ENCODE assay signal across 2 cellular contexts in the genomic region with DNA sequence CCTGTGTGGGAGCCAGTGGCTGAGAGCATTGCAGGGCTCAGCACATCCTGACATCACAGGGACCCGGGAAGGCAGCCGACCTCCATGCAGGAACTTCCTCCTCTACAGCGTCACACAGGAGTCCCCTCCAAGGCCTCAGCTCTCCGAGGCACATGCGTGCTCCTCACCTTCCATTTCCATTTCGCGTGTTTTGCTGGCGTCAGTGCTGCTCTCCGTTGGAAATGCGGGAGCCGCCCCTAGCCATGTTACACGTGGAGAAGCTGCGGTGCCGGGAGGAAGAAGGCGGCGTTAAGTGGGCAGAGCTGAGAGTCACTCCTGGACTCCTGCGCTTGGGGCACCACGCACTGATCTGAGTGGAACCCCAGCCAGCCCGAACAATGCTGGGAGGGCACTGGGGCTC.
TF ChIP-seq lines count a peak whose summit lies in the region.

No MANE protein-coding gene starts in this region.

TF ChIP-seq in H1, 55 proteins besides CTCF, POLR2A, EP300 and RAD21:
- no peak for TF ChIP-seq TAF1 (IDR thresholded peaks at IDR 0.05; ENCODE audit: low read depth, low read length)
- TF ChIP-seq RBBP5 (IDR thresholded peaks at IDR 0.05; ENCODE audit: borderline replicate concordance, low read depth, low read length) = no peak
- no peak for TF ChIP-seq KDM1A (IDR thresholded peaks at IDR 0.05; ENCODE audit: borderline replicate concordance, low read length)

TF ChIP-seq in GM23338, 12 proteins besides CTCF, POLR2A, EP300 and RAD21:
- TF ChIP-seq JUNB (IDR thresholded peaks at IDR 0.05; ENCODE audit: unreplicated experiment) (no peak), POLR2AphosphoS5 (IDR thresholded peaks at IDR 0.05; ENCODE audit: low read depth) (no peak), ZNF114 (CRISPR knock-in tag; IDR thresholded peaks at IDR 0.05) (no peak), NANOG (IDR thresholded peaks at IDR 0.05; ENCODE audit: borderline replicate concordance) (no peak), CREB1 (CRISPR knock-in tag; IDR thresholded peaks at IDR 0.05; ENCODE audit: low read depth) (no peak), EZH2 (IDR thresholded peaks at IDR 0.05; ENCODE audit: low read depth, unreplicated experiment) (no peak), STAT1 (IDR thresholded peaks at IDR 0.05; ENCODE audit: unreplicated experiment) (no peak), ZNF331 (CRISPR knock-in tag; IDR thresholded peaks at IDR 0.05; ENCODE audit: low read depth) (no peak), EZH2phosphoT487 (IDR thresholded peaks at IDR 0.05; ENCODE audit: unreplicated experiment) (no peak)
- TF ChIP-seq, protein P1, sequence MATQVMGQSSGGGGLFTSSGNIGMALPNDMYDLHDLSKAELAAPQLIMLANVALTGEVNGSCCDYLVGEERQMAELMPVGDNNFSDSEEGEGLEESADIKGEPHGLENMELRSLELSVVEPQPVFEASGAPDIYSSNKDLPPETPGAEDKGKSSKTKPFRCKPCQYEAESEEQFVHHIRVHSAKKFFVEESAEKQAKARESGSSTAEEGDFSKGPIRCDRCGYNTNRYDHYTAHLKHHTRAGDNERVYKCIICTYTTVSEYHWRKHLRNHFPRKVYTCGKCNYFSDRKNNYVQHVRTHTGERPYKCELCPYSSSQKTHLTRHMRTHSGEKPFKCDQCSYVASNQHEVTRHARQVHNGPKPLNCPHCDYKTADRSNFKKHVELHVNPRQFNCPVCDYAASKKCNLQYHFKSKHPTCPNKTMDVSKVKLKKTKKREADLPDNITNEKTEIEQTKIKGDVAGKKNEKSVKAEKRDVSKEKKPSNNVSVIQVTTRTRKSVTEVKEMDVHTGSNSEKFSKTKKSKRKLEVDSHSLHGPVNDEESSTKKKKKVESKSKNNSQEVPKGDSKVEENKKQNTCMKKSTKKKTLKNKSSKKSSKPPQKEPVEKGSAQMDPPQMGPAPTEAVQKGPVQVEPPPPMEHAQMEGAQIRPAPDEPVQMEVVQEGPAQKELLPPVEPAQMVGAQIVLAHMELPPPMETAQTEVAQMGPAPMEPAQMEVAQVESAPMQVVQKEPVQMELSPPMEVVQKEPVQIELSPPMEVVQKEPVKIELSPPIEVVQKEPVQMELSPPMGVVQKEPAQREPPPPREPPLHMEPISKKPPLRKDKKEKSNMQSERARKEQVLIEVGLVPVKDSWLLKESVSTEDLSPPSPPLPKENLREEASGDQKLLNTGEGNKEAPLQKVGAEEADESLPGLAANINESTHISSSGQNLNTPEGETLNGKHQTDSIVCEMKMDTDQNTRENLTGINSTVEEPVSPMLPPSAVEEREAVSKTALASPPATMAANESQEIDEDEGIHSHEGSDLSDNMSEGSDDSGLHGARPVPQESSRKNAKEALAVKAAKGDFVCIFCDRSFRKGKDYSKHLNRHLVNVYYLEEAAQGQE (IDR thresholded peaks at IDR 0.05; ENCODE audit: unreplicated experiment) = no peak
- TF ChIP-seq, protein P2, sequence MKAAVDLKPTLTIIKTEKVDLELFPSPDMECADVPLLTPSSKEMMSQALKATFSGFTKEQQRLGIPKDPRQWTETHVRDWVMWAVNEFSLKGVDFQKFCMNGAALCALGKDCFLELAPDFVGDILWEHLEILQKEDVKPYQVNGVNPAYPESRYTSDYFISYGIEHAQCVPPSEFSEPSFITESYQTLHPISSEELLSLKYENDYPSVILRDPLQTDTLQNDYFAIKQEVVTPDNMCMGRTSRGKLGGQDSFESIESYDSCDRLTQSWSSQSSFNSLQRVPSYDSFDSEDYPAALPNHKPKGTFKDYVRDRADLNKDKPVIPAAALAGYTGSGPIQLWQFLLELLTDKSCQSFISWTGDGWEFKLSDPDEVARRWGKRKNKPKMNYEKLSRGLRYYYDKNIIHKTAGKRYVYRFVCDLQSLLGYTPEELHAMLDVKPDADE (IDR thresholded peaks at IDR 0.05) = no peak
- TF ChIP-seq, protein P3, sequence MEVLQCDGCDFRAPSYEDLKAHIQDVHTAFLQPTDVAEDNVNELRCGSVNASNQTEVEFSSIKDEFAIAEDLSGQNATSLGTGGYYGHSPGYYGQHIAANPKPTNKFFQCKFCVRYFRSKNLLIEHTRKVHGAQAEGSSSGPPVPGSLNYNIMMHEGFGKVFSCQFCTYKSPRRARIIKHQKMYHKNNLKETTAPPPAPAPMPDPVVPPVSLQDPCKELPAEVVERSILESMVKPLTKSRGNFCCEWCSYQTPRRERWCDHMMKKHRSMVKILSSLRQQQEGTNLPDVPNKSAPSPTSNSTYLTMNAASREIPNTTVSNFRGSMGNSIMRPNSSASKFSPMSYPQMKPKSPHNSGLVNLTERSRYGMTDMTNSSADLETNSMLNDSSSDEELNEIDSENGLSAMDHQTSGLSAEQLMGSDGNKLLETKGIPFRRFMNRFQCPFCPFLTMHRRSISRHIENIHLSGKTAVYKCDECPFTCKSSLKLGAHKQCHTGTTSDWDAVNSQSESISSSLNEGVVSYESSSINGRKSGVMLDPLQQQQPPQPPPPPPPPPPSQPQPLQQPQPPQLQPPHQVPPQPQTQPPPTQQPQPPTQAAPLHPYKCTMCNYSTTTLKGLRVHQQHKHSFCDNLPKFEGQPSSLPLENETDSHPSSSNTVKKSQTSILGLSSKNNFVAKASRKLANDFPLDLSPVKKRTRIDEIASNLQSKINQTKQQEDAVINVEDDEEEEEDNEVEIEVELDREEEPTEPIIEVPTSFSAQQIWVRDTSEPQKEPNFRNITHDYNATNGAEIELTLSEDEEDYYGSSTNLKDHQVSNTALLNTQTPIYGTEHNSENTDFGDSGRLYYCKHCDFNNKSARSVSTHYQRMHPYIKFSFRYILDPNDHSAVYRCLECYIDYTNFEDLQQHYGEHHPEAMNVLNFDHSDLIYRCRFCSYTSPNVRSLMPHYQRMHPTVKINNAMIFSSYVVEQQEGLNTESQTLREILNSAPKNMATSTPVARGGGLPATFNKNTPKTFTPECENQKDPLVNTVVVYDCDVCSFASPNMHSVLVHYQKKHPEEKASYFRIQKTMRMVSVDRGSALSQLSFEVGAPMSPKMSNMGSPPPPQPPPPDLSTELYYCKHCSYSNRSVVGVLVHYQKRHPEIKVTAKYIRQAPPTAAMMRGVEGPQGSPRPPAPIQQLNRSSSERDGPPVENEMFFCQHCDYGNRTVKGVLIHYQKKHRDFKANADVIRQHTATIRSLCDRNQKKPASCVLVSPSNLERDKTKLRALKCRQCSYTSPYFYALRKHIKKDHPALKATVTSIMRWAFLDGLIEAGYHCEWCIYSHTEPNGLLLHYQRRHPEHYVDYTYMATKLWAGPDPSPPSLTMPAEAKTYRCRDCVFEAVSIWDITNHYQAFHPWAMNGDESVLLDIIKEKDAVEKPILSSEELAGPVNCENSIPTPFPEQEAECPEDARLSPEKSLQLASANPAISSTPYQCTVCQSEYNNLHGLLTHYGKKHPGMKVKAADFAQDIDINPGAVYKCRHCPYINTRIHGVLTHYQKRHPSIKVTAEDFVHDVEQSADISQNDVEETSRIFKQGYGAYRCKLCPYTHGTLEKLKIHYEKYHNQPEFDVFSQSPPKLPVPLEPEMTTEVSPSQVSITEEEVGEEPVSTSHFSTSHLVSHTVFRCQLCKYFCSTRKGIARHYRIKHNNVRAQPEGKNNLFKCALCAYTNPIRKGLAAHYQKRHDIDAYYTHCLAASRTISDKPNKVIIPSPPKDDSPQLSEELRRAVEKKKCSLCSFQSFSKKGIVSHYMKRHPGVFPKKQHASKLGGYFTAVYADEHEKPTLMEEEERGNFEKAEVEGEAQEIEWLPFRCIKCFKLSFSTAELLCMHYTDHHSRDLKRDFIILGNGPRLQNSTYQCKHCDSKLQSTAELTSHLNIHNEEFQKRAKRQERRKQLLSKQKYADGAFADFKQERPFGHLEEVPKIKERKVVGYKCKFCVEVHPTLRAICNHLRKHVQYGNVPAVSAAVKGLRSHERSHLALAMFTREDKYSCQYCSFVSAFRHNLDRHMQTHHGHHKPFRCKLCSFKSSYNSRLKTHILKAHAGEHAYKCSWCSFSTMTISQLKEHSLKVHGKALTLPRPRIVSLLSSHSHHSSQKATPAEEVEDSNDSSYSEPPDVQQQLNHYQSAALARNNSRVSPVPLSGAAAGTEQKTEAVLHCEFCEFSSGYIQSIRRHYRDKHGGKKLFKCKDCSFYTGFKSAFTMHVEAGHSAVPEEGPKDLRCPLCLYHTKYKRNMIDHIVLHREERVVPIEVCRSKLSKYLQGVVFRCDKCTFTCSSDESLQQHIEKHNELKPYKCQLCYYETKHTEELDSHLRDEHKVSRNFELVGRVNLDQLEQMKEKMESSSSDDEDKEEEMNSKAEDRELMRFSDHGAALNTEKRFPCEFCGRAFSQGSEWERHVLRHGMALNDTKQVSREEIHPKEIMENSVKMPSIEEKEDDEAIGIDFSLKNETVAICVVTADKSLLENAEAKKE (CRISPR knock-in tag; IDR thresholded peaks at IDR 0.05) = no peak
